Comparison of ENCODE assay signal across 13 cellular contexts in genomic region chr1:202644219-202645096, GRCh38.
A peak's percentile ranks its signal among the peaks of the same experiment; 100 is the strongest.
DNase-seq lines count a peak whose midpoint lies in the region; ATAC-seq and TF ChIP-seq lines count a peak whose summit lies in the region.
"Had no signal": no experiment of that assay in that cellular context is flagged by ENCODE, and none has a peak within 500 bp of the region (broad histone marks: within the 10 kb centered on the region; RNA-seq: fewer than 3 reads in every experiment).

No MANE protein-coding gene starts in this region.

- H3K4me3 ChIP-seq in SK-N-MC (peak overlapping the region; percentile 80; the same call in 1 of the 2 replicates), iPS-11a (ENCODE audit: low read depth, low read length) (peak overlapping the region; percentile 70), trophoblast cell (ENCODE audit: low read depth, low read length) (no peak overlapping the region)

- peaks cover 26% of the 10 kb centered on the region for H3K4me1 Mint-ChIP-seq in activated CD8-positive, alpha-beta T cell treated with anti-CD3 and anti-CD28 coated beads for 36 hours (ENCODE audit: low read depth)
- H3K4me1 Mint-ChIP-seq in activated CD8-positive, alpha-beta T cell treated with anti-CD3 and anti-CD28 coated beads, Interleukin-2, amount 10 ng/mL, durations not matched to agents 7 days and 5 days (ENCODE audit: low read depth), result peaks cover 12% of the 10 kb centered on the region

- H3K27ac Mint-ChIP-seq in activated CD8-positive, alpha-beta T cell treated with anti-CD3 and anti-CD28 coated beads for 36 hours, result no peak overlapping the region
- no peak overlapping the region for H3K27ac Mint-ChIP-seq in activated CD8-positive, alpha-beta T cell treated with anti-CD3 and anti-CD28 coated beads, Interleukin-2, amount 10 ng/mL, durations not matched to agents 7 days and 5 days
- H3K27ac Mint-ChIP-seq: activated naive CD4-positive, alpha-beta T cell treated with anti-CD3 and anti-CD28 coated beads, Interleukin-2, amount 50 U/mL, for 72 hours had no signal

- no peak overlapping the region for H2BK120ac ChIP-seq in trophoblast cell (ENCODE audit: insufficient read depth, low read length, poor library complexity)

- no peaks in the 10 kb centered on the region for H3K9me3 Mint-ChIP-seq in activated CD8-positive, alpha-beta T cell treated with anti-CD3 and anti-CD28 coated beads for 36 hours
- H3K9me3 Mint-ChIP-seq in activated CD8-positive, alpha-beta T cell treated with anti-CD3 and anti-CD28 coated beads, Interleukin-2, amount 10 ng/mL, durations not matched to agents 7 days and 5 days (ENCODE audit: insufficient read depth), result no peaks in the 10 kb centered on the region
- H3K9me3 Mint-ChIP-seq: activated naive CD4-positive, alpha-beta T cell treated with anti-CD3 and anti-CD28 coated beads, Interleukin-2, amount 50 U/mL, for 72 hours had no signal

- intact Hi-C loops in activated CD8-positive, alpha-beta T cell treated with anti-CD3 and anti-CD28 coated beads for 36 hours (cut with micrococcal nuclease), result no loop called here

- H3K9me3 ChIP-seq in SK-N-MC (ENCODE audit: low read depth, low read length) (no peaks in the 10 kb centered on the region), trophoblast cell (ENCODE audit: insufficient read depth, low read depth, low read length) (peaks cover 7% of the 10 kb centered on the region)
- H3K9me3 ChIP-seq: transverse colon had no signal

- no peak overlapping the region for H2AK5ac ChIP-seq in trophoblast cell (ENCODE audit: low read length)

- H2AFZ ChIP-seq in trophoblast cell (ENCODE audit: insufficient read depth, low read length, poor library complexity), result no peak overlapping the region

- H4K91ac ChIP-seq in trophoblast cell (ENCODE audit: low read depth, low read length), result no peak overlapping the region

- H3K27me3 ChIP-seq in trophoblast cell (ENCODE audit: insufficient read depth, low read length), result peaks cover 34% of the 10 kb centered on the region

- H3K9ac ChIP-seq in SK-N-MC (ENCODE audit: insufficient read length) (no peak overlapping the region), trophoblast cell (ENCODE audit: low read length) (no peak overlapping the region)

- no peak overlapping the region for H3K18ac ChIP-seq in trophoblast cell (ENCODE audit: low read length)

- H3K4me3 Mint-ChIP-seq in activated CD8-positive, alpha-beta T cell treated with anti-CD3 and anti-CD28 coated beads for 36 hours, result peak overlapping the region; percentile 45
- H3K4me3 Mint-ChIP-seq in activated CD8-positive, alpha-beta T cell treated with anti-CD3 and anti-CD28 coated beads, Interleukin-2, amount 10 ng/mL, durations not matched to agents 7 days and 5 days, result no peak overlapping the region

- no peak overlapping the region for H2BK12ac ChIP-seq in trophoblast cell (ENCODE audit: low read length)

- no peak overlapping the region for H4K12ac ChIP-seq in trophoblast cell (ENCODE audit: low read depth, low read length)

- H3K27me3 Mint-ChIP-seq in activated CD8-positive, alpha-beta T cell treated with anti-CD3 and anti-CD28 coated beads for 36 hours, result peaks cover 58% of the 10 kb centered on the region
- peaks cover 84% of the 10 kb centered on the region for H3K27me3 Mint-ChIP-seq in activated CD8-positive, alpha-beta T cell treated with anti-CD3 and anti-CD28 coated beads, Interleukin-2, amount 10 ng/mL, durations not matched to agents 7 days and 5 days (ENCODE audit: low read depth)

- no peaks in the 10 kb centered on the region for H3K79me2 ChIP-seq in trophoblast cell (ENCODE audit: control insufficient read depth, insufficient read depth, low read length, poor library complexity)

- no peak overlapping the region for H4K8ac ChIP-seq in trophoblast cell (ENCODE audit: low read depth, low read length)

- no peak overlapping the region for H3K4ac ChIP-seq in trophoblast cell (ENCODE audit: low read depth, low read length)

- H3K14ac ChIP-seq in trophoblast cell (ENCODE audit: low read length), result no peak overlapping the region

- ATAC-seq in activated CD8-positive, alpha-beta T cell treated with anti-CD3 and anti-CD28 coated beads for 36 hours, result no peak
- no peak for ATAC-seq in activated CD8-positive, alpha-beta T cell treated with anti-CD3 and anti-CD28 coated beads, Interleukin-2, amount 10 ng/mL, durations not matched to agents 7 days and 5 days
- no peak for ATAC-seq in GM18519 (IDR thresholded peaks at IDR 0.05; ENCODE audit: low FRiP score, unreplicated experiment)

- H3K36me3 ChIP-seq in SK-N-MC (ENCODE audit: insufficient read depth, low read length), result no peaks in the 10 kb centered on the region
- H3K36me3 ChIP-seq in trophoblast cell (ENCODE audit: control insufficient read depth in 1 of 2, insufficient read depth in 2 of 2, low read length in 2 of 2), result no peaks in the 10 kb centered on the region
- H3K36me3 ChIP-seq: transverse colon had no signal

- POLR2A ChIA-PET in activated CD8-positive, alpha-beta T cell treated with anti-CD3 and anti-CD28 coated beads for 36 hours (lab: Charles Lee), result no interaction called here
- POLR2A ChIA-PET in activated CD8-positive, alpha-beta T cell treated with anti-CD3 and anti-CD28 coated beads, Interleukin-2, amount 10 ng/mL, durations not matched to agents 7 days and 5 days (lab: Charles Lee), result no interaction called here

- H3K79me1 ChIP-seq in trophoblast cell (ENCODE audit: low read length), result no peaks in the 10 kb centered on the region

- no peak overlapping the region for H2BK5ac ChIP-seq in trophoblast cell (ENCODE audit: low read depth, low read length, poor library complexity)

- no peaks in the 10 kb centered on the region for H3K36me3 Mint-ChIP-seq in activated CD8-positive, alpha-beta T cell treated with anti-CD3 and anti-CD28 coated beads for 36 hours (ENCODE audit: low read depth)
- H3K36me3 Mint-ChIP-seq in activated CD8-positive, alpha-beta T cell treated with anti-CD3 and anti-CD28 coated beads, Interleukin-2, amount 10 ng/mL, durations not matched to agents 7 days and 5 days (ENCODE audit: low read depth), result no peaks in the 10 kb centered on the region
- H3K36me3 Mint-ChIP-seq: activated naive CD4-positive, alpha-beta T cell treated with anti-CD3 and anti-CD28 coated beads, Interleukin-2, amount 50 U/mL, for 72 hours had no signal

- H3K4me1 ChIP-seq in trophoblast cell (ENCODE audit: control insufficient read depth in 1 of 2, insufficient read depth in 2 of 2, low read length in 2 of 2), result peaks cover 9 to 11% of the 10 kb centered on the region in 2 experiments

- TF ChIP-seq CTCF in activated CD8-positive, alpha-beta T cell treated with anti-CD3 and anti-CD28 coated beads for 36 hours (IDR thresholded peaks at IDR 0.05), result no peak

- CTCF ChIA-PET in activated CD8-positive, alpha-beta T cell treated with anti-CD3 and anti-CD28 coated beads for 36 hours (lab: Charles Lee), result interaction anchor here (0.7 kb wide), 1 partner anchor 13 kb away, joined by 3 read pairs; no protein-coding TSS in a partner anchor
- CTCF ChIA-PET in activated CD8-positive, alpha-beta T cell treated with anti-CD3 and anti-CD28 coated beads, Interleukin-2, amount 10 ng/mL, durations not matched to agents 7 days and 5 days (lab: Charles Lee), result no interaction called here

- no peak overlapping the region for H3K23ac ChIP-seq in trophoblast cell (ENCODE audit: low read length)

- no CpG with 5 or more reads among the region's 22 CpGs for WGBS in trophoblast cell (ENCODE audit: extremely low coverage, insufficient coverage, insufficient read length)

- DNase-seq in activated CD8-positive, alpha-beta T cell treated with anti-CD3 and anti-CD28 coated beads for 36 hours, result no peak
- no peak for DNase-seq in activated CD8-positive, alpha-beta T cell treated with anti-CD3 and anti-CD28 coated beads, Interleukin-2, amount 10 ng/mL, durations not matched to agents 7 days and 5 days
- no peak for DNase-seq in SK-N-MC (ENCODE audit: low read depth, low spot score)
- no peak for DNase-seq in trophoblast cell
- DNase-seq in NCI-H1048 (lab: John Stamatoyannopoulos, UW), result no peak
- DNase-seq in stimulated activated CD4-positive, alpha-beta T cell treated with anti-CD3 and anti-CD28 coated beads, Interleukin-1b, Interleukin-23, amount 100 ng/mL, for 48 hours, result no peak
- DNase-seq: activated CD4-positive, alpha-beta T cell treated with anti-CD3 and anti-CD28 coated beads for 4 hours; Karpas-422; NCI-H187; transverse colon had no signal

- H3K4me2 ChIP-seq in trophoblast cell (ENCODE audit: low read length), result peak overlapping the region; percentile 70

- no peak overlapping the region for H3K27ac ChIP-seq in SK-N-MC
- no peak overlapping the region for H3K27ac ChIP-seq in trophoblast cell (ENCODE audit: low read depth, low read length)
- H3K27ac ChIP-seq: transverse colon had no signal
